In the genomic region with DNA sequence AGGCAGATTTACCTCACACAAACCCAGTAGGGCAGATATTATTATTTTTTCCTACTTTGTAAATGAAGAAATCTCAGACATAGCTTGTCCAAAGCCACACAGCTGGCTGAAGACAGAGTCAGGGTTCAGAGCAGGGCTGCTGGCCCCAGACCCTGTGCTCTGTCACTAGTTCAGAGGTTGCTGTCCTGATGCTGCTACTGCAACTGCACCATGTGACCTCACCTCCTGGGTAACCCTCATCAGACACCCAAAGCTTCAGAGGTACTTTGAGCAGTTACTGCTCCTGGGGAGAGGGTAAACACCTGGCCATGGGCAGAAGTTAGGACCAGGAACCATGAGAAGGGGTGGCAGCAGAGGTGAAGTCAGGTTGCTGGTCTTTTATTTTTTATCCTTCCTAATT, we compare ENCODE assay signal across 37 cellular contexts.
"Had no signal": no experiment of that assay in that cellular context is flagged by ENCODE, and none has a peak within 500 bp of the region (broad histone marks: within the 10 kb centered on the region; RNA-seq: fewer than 3 reads in every experiment).

No MANE protein-coding gene starts in this region.

- DNase-seq: activated CD4-positive, alpha-beta memory T cell treated with anti-CD3 and anti-CD28 coated beads, Interleukin-2, amount 10 ng/mL, durations not matched to agents 7 days and 5 days; activated CD4-positive, alpha-beta T cell treated with anti-CD3 and anti-CD28 coated beads for 1 hour; activated CD4-positive, alpha-beta T cell treated with anti-CD3 and anti-CD28 coated beads for 36 hours; activated CD4-positive, alpha-beta T cell treated with anti-CD3 and anti-CD28 coated beads for 48 hours; activated CD4-positive, alpha-beta T cell treated with anti-CD3 and anti-CD28 coated beads, Interleukin-2, amount 10 ng/mL, durations not matched to agents 7 days and 5 days; activated CD4-positive, alpha-beta T cell treated with anti-CD3 and anti-CD28 coated beads, Interleukin-2, amount 50 U/mL, for 48 hours; activated CD4-positive, CD25-positive, alpha-beta regulatory T cell; activated CD8-positive, alpha-beta memory T cell treated with anti-CD3 and anti-CD28 coated beads for 24 hours; activated CD8-positive, alpha-beta memory T cell treated with anti-CD3 and anti-CD28 coated beads, Interleukin-2, amount 10 ng/mL, durations not matched to agents 7 days and 5 days; activated CD8-positive, alpha-beta memory T cell treated with anti-CD3 and anti-CD28 coated beads, Interleukin-2, amount 50 U/mL, for 48 hours; activated CD8-positive, alpha-beta T cell treated with anti-CD3 and anti-CD28 coated beads, Interleukin-2, amount 10 ng/mL, durations not matched to agents 7 days and 5 days; activated effector memory CD4-positive, alpha-beta T cell treated with anti-CD3 and anti-CD28 coated beads, Interleukin-2, amount 50 U/mL, for 16 hours; activated gamma-delta T cell treated with Interleukin-2 at 50 U/mL for 16 hours; activated naive CD4-positive, alpha-beta T cell; activated naive CD4-positive, alpha-beta T cell treated with anti-CD3 and anti-CD28 coated beads for 36 hours; activated naive CD4-positive, alpha-beta T cell treated with anti-CD3 and anti-CD28 coated beads, Interleukin-2, amount 50 U/mL, for 16 hours; activated naive CD8-positive, alpha-beta T cell treated with anti-CD3 and anti-CD28 coated beads for 36 hours; activated T-cell treated with anti-CD3 and anti-CD28 coated beads, Interleukin-2, amount 50 U/mL, for 24 hours; activated T-cell treated with anti-CD3 and anti-CD28 coated beads, Interleukin-2, amount 50 U/mL, for 48 hours; adrenal gland; amniotic stem cell; aorta; body of pancreas; brain microvascular endothelial cell; central memory CD4-positive, alpha-beta T cell; T-helper 2 cell; T-helper 9 cell had no signal

- H3K36me3 Mint-ChIP-seq: activated CD8-positive, alpha-beta memory T cell treated with anti-CD3 and anti-CD28 coated beads, Interleukin-2, amount 10 ng/mL, durations not matched to agents 7 days and 5 days; activated naive CD4-positive, alpha-beta T cell treated with anti-CD3 and anti-CD28 coated beads, Interleukin-2, amount 50 U/mL, for 72 hours; activated naive CD8-positive, alpha-beta T cell treated with anti-CD3 and anti-CD28 coated beads for 36 hours had no signal

- H3K4me3 Mint-ChIP-seq: activated CD4-positive, alpha-beta memory T cell treated with anti-CD3 and anti-CD28 coated beads, Interleukin-2, amount 10 ng/mL, durations not matched to agents 7 days and 5 days; activated CD4-positive, alpha-beta T cell treated with anti-CD3 and anti-CD28 coated beads for 36 hours; activated CD4-positive, alpha-beta T cell treated with anti-CD3 and anti-CD28 coated beads, Interleukin-2, amount 10 ng/mL, durations not matched to agents 7 days and 5 days; activated CD8-positive, alpha-beta memory T cell treated with anti-CD3 and anti-CD28 coated beads, Interleukin-2, amount 10 ng/mL, durations not matched to agents 7 days and 5 days; activated CD8-positive, alpha-beta T cell treated with anti-CD3 and anti-CD28 coated beads, Interleukin-2, amount 10 ng/mL, durations not matched to agents 7 days and 5 days; activated naive CD4-positive, alpha-beta T cell treated with anti-CD3 and anti-CD28 coated beads for 36 hours; activated naive CD8-positive, alpha-beta T cell treated with anti-CD3 and anti-CD28 coated beads for 36 hours; activated T-cell treated with anti-CD3 and anti-CD28 coated beads, Interleukin-2, amount 50 U/mL, for 24 hours; T-helper 1 cell treated with Interleukin-12 subunit alpha and Interleukin-12 subunit beta and Interleukin-4 antibody, amounts not matched to agents 30 μg/mL and 1 μg/mL, for 36 hours; T-helper 2 cell treated with Interferon-gamma antibody and Interleukin-4, amounts not matched to agents 5 μg/mL and 100 μg/mL, for 36 hours had no signal

- FAIRE-seq: astrocyte, colon, TTC549 had no signal

- H3K27me3 Mint-ChIP-seq: activated CD4-positive, alpha-beta memory T cell treated with anti-CD3 and anti-CD28 coated beads, Interleukin-2, amount 10 ng/mL, durations not matched to agents 7 days and 5 days; activated CD4-positive, alpha-beta T cell treated with anti-CD3 and anti-CD28 coated beads, Interleukin-2, amount 10 ng/mL, durations not matched to agents 7 days and 5 days; activated CD8-positive, alpha-beta memory T cell treated with anti-CD3 and anti-CD28 coated beads, Interleukin-2, amount 10 ng/mL, durations not matched to agents 7 days and 5 days had no signal

- H3K9me3 Mint-ChIP-seq: activated CD4-positive, alpha-beta memory T cell treated with anti-CD3 and anti-CD28 coated beads, Interleukin-2, amount 10 ng/mL, durations not matched to agents 7 days and 5 days; activated CD4-positive, alpha-beta T cell treated with anti-CD3 and anti-CD28 coated beads, Interleukin-2, amount 10 ng/mL, durations not matched to agents 7 days and 5 days; activated naive CD4-positive, alpha-beta T cell treated with anti-CD3 and anti-CD28 coated beads for 36 hours; activated naive CD4-positive, alpha-beta T cell treated with anti-CD3 and anti-CD28 coated beads, Interleukin-2, amount 50 U/mL, for 72 hours; activated naive CD8-positive, alpha-beta T cell treated with anti-CD3 and anti-CD28 coated beads for 36 hours; activated T-cell treated with anti-CD3 and anti-CD28 coated beads, Interleukin-2, amount 50 U/mL, for 24 hours; activated T-helper 2 cell treated with anti-CD3 and anti-CD28 coated beads, Interferon-gamma antibody, Interleukin-2, Interleukin-4, amounts not matched to agents 10 μg/mL and 5 μg/mL and 100 μg/mL, durations not matched to agents 14 hours and 24 hours and 36 hours; T-helper 1 cell treated with Interleukin-12 subunit alpha and Interleukin-12 subunit beta and Interleukin-4 antibody, amounts not matched to agents 30 μg/mL and 1 μg/mL, for 36 hours; T-helper 2 cell treated with Interferon-gamma antibody and Interleukin-4, amounts not matched to agents 5 μg/mL and 100 μg/mL, for 36 hours had no signal

- ATAC-seq: activated CD4-positive, alpha-beta T cell treated with anti-CD3 and anti-CD28 coated beads for 36 hours; activated CD4-positive, CD25-positive, alpha-beta regulatory T cell treated with anti-CD3 and anti-CD28 coated beads, Interleukin-2, amount 50 U/mL, for 24 hours; activated CD8-positive, alpha-beta memory T cell treated with anti-CD3 and anti-CD28 coated beads, Interleukin-2, amount 10 ng/mL, durations not matched to agents 7 days and 5 days; activated CD8-positive, alpha-beta T cell treated with anti-CD3 and anti-CD28 coated beads, Interleukin-2, amount 10 ng/mL, durations not matched to agents 7 days and 5 days; activated naive CD4-positive, alpha-beta T cell treated with anti-CD3 and anti-CD28 coated beads, Interleukin-2, amount 50 U/mL, for 72 hours; body of pancreas had no signal

- H3K4me1 ChIP-seq: adrenal gland, breast epithelium had no signal

- H3K4me3 ChIP-seq: adrenal gland, body of pancreas, breast epithelium had no signal

- H3K4me1 Mint-ChIP-seq: activated CD4-positive, alpha-beta memory T cell treated with anti-CD3 and anti-CD28 coated beads, Interleukin-2, amount 10 ng/mL, durations not matched to agents 7 days and 5 days; activated CD4-positive, alpha-beta T cell treated with anti-CD3 and anti-CD28 coated beads for 36 hours; activated CD4-positive, alpha-beta T cell treated with anti-CD3 and anti-CD28 coated beads, Interleukin-2, amount 10 ng/mL, durations not matched to agents 7 days and 5 days; activated CD8-positive, alpha-beta memory T cell treated with anti-CD3 and anti-CD28 coated beads, Interleukin-2, amount 10 ng/mL, durations not matched to agents 7 days and 5 days; activated naive CD8-positive, alpha-beta T cell treated with anti-CD3 and anti-CD28 coated beads for 36 hours had no signal

- H3K36me3 ChIP-seq: adrenal gland, brain microvascular endothelial cell, breast epithelium had no signal

- H3K9me3 ChIP-seq: adrenal gland, body of pancreas, breast epithelium had no signal

- H3K27ac Mint-ChIP-seq: activated CD4-positive, alpha-beta memory T cell treated with anti-CD3 and anti-CD28 coated beads, Interleukin-2, amount 10 ng/mL, durations not matched to agents 7 days and 5 days; activated CD4-positive, alpha-beta T cell treated with anti-CD3 and anti-CD28 coated beads for 36 hours; activated CD4-positive, alpha-beta T cell treated with anti-CD3 and anti-CD28 coated beads, Interleukin-2, amount 10 ng/mL, durations not matched to agents 7 days and 5 days; activated CD8-positive, alpha-beta memory T cell treated with anti-CD3 and anti-CD28 coated beads, Interleukin-2, amount 10 ng/mL, durations not matched to agents 7 days and 5 days; activated CD8-positive, alpha-beta T cell treated with anti-CD3 and anti-CD28 coated beads, Interleukin-2, amount 10 ng/mL, durations not matched to agents 7 days and 5 days; activated naive CD4-positive, alpha-beta T cell treated with anti-CD3 and anti-CD28 coated beads for 36 hours; activated naive CD4-positive, alpha-beta T cell treated with anti-CD3 and anti-CD28 coated beads, Interleukin-2, amount 50 U/mL, for 72 hours; activated naive CD8-positive, alpha-beta T cell treated with anti-CD3 and anti-CD28 coated beads for 36 hours; activated T-cell treated with anti-CD3 and anti-CD28 coated beads, Interleukin-2, amount 50 U/mL, for 24 hours; activated T-helper 2 cell treated with anti-CD3 and anti-CD28 coated beads, Interferon-gamma antibody, Interleukin-2, Interleukin-4, amounts not matched to agents 10 μg/mL and 5 μg/mL and 100 μg/mL, durations not matched to agents 14 hours and 24 hours and 36 hours; T-helper 1 cell treated with Interleukin-12 subunit alpha and Interleukin-12 subunit beta and Interleukin-4 antibody, amounts not matched to agents 30 μg/mL and 1 μg/mL, for 36 hours; T-helper 2 cell treated with Interferon-gamma antibody and Interleukin-4, amounts not matched to agents 5 μg/mL and 100 μg/mL, for 36 hours had no signal

- H3K27ac ChIP-seq: adrenal gland, body of pancreas, brain microvascular endothelial cell, breast epithelium, VCaP had no signal

- H3K27me3 ChIP-seq: adrenal gland, body of pancreas, brain microvascular endothelial cell, breast epithelium had no signal
